ENCODE assay signal across 1 cellular context in the genomic region with DNA sequence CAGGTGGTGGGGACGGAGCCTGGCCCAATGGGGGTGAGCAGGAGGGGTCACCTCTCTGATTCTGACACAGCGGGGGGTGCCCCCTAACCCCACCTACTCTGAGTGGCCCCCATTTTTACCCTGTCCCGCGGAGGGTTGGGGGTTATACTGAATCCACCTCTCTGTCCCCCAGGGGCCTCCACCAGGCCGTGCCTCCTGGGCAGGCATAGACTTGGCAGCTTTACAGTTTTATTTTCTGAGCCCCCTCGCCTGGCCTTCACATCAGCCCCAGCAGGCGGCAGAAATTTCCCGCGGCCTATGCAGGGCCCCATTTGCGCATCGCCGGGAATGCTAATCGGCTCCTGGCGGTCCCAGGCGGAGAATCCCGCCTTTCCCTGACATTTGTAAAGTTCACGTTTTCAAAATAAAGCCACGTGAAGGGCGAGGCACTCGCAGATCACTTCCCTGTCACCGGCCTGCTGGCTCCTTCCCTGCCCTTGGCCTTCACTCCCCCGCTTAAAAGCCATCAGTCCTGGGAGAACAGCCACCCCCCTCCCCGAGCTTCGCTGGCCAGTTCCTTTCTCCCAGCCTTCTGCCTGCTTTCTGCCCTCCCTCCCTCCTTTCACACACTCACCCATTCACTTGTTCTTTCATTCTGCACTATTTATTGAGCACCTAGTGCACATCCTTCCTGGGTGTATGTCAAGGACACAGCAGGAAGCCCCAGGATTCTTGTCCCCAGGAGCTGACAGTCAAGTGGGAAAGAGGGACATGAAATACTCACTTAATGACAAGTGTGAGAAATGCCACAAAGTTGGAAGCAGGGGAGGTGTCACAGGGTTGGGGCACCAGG.
TF ChIP-seq lines count a peak whose summit lies in the region.

No MANE protein-coding gene starts in this region.

TF ChIP-seq in GM23338, 12 proteins besides CTCF, POLR2A, EP300 and RAD21 (continued from another document):
- TF ChIP-seq, protein P1, sequence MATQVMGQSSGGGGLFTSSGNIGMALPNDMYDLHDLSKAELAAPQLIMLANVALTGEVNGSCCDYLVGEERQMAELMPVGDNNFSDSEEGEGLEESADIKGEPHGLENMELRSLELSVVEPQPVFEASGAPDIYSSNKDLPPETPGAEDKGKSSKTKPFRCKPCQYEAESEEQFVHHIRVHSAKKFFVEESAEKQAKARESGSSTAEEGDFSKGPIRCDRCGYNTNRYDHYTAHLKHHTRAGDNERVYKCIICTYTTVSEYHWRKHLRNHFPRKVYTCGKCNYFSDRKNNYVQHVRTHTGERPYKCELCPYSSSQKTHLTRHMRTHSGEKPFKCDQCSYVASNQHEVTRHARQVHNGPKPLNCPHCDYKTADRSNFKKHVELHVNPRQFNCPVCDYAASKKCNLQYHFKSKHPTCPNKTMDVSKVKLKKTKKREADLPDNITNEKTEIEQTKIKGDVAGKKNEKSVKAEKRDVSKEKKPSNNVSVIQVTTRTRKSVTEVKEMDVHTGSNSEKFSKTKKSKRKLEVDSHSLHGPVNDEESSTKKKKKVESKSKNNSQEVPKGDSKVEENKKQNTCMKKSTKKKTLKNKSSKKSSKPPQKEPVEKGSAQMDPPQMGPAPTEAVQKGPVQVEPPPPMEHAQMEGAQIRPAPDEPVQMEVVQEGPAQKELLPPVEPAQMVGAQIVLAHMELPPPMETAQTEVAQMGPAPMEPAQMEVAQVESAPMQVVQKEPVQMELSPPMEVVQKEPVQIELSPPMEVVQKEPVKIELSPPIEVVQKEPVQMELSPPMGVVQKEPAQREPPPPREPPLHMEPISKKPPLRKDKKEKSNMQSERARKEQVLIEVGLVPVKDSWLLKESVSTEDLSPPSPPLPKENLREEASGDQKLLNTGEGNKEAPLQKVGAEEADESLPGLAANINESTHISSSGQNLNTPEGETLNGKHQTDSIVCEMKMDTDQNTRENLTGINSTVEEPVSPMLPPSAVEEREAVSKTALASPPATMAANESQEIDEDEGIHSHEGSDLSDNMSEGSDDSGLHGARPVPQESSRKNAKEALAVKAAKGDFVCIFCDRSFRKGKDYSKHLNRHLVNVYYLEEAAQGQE (IDR thresholded peaks at IDR 0.05; ENCODE audit: unreplicated experiment), result no peak
- no peak for TF ChIP-seq ZNF114 (CRISPR knock-in tag; IDR thresholded peaks at IDR 0.05)
- no peak for TF ChIP-seq STAT1 (IDR thresholded peaks at IDR 0.05; ENCODE audit: unreplicated experiment)
- TF ChIP-seq ETS1 (IDR thresholded peaks at IDR 0.05), result no peak
- no peak for TF ChIP-seq EZH2 (IDR thresholded peaks at IDR 0.05; ENCODE audit: low read depth, unreplicated experiment)
- TF ChIP-seq, protein P2, sequence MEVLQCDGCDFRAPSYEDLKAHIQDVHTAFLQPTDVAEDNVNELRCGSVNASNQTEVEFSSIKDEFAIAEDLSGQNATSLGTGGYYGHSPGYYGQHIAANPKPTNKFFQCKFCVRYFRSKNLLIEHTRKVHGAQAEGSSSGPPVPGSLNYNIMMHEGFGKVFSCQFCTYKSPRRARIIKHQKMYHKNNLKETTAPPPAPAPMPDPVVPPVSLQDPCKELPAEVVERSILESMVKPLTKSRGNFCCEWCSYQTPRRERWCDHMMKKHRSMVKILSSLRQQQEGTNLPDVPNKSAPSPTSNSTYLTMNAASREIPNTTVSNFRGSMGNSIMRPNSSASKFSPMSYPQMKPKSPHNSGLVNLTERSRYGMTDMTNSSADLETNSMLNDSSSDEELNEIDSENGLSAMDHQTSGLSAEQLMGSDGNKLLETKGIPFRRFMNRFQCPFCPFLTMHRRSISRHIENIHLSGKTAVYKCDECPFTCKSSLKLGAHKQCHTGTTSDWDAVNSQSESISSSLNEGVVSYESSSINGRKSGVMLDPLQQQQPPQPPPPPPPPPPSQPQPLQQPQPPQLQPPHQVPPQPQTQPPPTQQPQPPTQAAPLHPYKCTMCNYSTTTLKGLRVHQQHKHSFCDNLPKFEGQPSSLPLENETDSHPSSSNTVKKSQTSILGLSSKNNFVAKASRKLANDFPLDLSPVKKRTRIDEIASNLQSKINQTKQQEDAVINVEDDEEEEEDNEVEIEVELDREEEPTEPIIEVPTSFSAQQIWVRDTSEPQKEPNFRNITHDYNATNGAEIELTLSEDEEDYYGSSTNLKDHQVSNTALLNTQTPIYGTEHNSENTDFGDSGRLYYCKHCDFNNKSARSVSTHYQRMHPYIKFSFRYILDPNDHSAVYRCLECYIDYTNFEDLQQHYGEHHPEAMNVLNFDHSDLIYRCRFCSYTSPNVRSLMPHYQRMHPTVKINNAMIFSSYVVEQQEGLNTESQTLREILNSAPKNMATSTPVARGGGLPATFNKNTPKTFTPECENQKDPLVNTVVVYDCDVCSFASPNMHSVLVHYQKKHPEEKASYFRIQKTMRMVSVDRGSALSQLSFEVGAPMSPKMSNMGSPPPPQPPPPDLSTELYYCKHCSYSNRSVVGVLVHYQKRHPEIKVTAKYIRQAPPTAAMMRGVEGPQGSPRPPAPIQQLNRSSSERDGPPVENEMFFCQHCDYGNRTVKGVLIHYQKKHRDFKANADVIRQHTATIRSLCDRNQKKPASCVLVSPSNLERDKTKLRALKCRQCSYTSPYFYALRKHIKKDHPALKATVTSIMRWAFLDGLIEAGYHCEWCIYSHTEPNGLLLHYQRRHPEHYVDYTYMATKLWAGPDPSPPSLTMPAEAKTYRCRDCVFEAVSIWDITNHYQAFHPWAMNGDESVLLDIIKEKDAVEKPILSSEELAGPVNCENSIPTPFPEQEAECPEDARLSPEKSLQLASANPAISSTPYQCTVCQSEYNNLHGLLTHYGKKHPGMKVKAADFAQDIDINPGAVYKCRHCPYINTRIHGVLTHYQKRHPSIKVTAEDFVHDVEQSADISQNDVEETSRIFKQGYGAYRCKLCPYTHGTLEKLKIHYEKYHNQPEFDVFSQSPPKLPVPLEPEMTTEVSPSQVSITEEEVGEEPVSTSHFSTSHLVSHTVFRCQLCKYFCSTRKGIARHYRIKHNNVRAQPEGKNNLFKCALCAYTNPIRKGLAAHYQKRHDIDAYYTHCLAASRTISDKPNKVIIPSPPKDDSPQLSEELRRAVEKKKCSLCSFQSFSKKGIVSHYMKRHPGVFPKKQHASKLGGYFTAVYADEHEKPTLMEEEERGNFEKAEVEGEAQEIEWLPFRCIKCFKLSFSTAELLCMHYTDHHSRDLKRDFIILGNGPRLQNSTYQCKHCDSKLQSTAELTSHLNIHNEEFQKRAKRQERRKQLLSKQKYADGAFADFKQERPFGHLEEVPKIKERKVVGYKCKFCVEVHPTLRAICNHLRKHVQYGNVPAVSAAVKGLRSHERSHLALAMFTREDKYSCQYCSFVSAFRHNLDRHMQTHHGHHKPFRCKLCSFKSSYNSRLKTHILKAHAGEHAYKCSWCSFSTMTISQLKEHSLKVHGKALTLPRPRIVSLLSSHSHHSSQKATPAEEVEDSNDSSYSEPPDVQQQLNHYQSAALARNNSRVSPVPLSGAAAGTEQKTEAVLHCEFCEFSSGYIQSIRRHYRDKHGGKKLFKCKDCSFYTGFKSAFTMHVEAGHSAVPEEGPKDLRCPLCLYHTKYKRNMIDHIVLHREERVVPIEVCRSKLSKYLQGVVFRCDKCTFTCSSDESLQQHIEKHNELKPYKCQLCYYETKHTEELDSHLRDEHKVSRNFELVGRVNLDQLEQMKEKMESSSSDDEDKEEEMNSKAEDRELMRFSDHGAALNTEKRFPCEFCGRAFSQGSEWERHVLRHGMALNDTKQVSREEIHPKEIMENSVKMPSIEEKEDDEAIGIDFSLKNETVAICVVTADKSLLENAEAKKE (CRISPR knock-in tag; IDR thresholded peaks at IDR 0.05), result no peak
- no peak for TF ChIP-seq EZH2phosphoT487 (IDR thresholded peaks at IDR 0.05; ENCODE audit: unreplicated experiment)
TF ChIP-seq in GM23338: peak in this region for 0.
